ENCODE assay signal across 9 cellular contexts in genomic region chr7:64849250-64849923, GRCh38. TPM values are rescaled to one million over a fixed set of nuclear protein-coding genes. Genes with fewer than 3 reads are reported as not detected.
DNase-seq lines count a peak whose midpoint lies in the region; ATAC-seq and TF ChIP-seq lines count a peak whose summit lies in the region.
"Had no signal": no experiment of that assay in that cellular context is flagged by ENCODE, and none has a peak within 500 bp of the region (broad histone marks: within the 10 kb centered on the region; RNA-seq: fewer than 3 reads in every experiment).

No MANE protein-coding gene starts in this region.

- H3K23ac ChIP-seq in mesendoderm (ENCODE audit: low read length) = no peak overlapping the region

- no peaks in the 10 kb centered on the region for H3K9me3 Mint-ChIP-seq in GM23338

- no peaks in the 10 kb centered on the region for H3K27me3 ChIP-seq in GM23338 (ENCODE audit: insufficient read depth)
- no peaks in the 10 kb centered on the region for H3K27me3 ChIP-seq in mesendoderm (ENCODE audit: insufficient read depth, low read length, poor library complexity)

- H3K27ac ChIP-seq in GM23338 (ENCODE audit: low read depth) (no peak overlapping the region), mesendoderm (ENCODE audit: low read depth, low read length) (no peak overlapping the region)

- H3K18ac ChIP-seq in mesendoderm (ENCODE audit: low read length) = no peak overlapping the region

- no peak overlapping the region for H3K4me3 Mint-ChIP-seq in GM23338

- H3K4me3 ChIP-seq in GM23338 (no peak overlapping the region), mesendoderm (ENCODE audit: low read length) (no peak overlapping the region)

- H3K4me2 ChIP-seq in GM23338 = no peak overlapping the region
- no peak overlapping the region for H3K4me2 ChIP-seq in mesendoderm (ENCODE audit: low read length)

- DNase-seq in GM23338 (ENCODE audit: low spot score) = peak; percentile 64
- DNase-seq in NCI-H1105 treated with DMSO at 0.1 percent for 48 hours (lab: John Stamatoyannopoulos, UW) = peak; percentile 91
- peak; percentile 92 for DNase-seq in SHP77 treated with DMSO at 0.1 percent for 48 hours (lab: John Stamatoyannopoulos, UW)
- peak; percentile 9 for DNase-seq in mesendoderm
- no peak for DNase-seq in T-helper 9 cell
- no peak for DNase-seq in AG08395 (ENCODE audit: low spot score)
- DNase-seq in SKM-1 treated with dmso at 0.1 percent for 144 hours (lab: John Stamatoyannopoulos, UW; ENCODE audit: unreplicated experiment) = no peak

- H3F3A ChIP-seq in GM23338 (replicated peaks; ENCODE audit: low read depth) = no peaks in the 10 kb centered on the region

- H2AFZ ChIP-seq in GM23338 = peak overlapping the region; percentile 38; the same call in 1 of the 2 replicates

- ATAC-seq in GM23338 = peak; percentile 69
- ATAC-seq in HG03378 (IDR thresholded peaks at IDR 0.05; ENCODE audit: unreplicated experiment) = no peak

- H3K27me3 Mint-ChIP-seq in GM23338 (ENCODE audit: insufficient read depth, low read depth, poor library complexity) = peaks cover 5% of the 10 kb centered on the region
- H3K27me3 Mint-ChIP-seq: progenitor cell of endocrine pancreas had no signal

- no peak overlapping the region for H3K56ac ChIP-seq in mesendoderm (ENCODE audit: low read length)

- H4K5ac ChIP-seq in mesendoderm (ENCODE audit: low read length) = no peak overlapping the region

- no peak overlapping the region for H3K9ac ChIP-seq in mesendoderm (ENCODE audit: low read length)

- no peak overlapping the region for H2BK120ac ChIP-seq in mesendoderm (ENCODE audit: low read depth, low read length)

- H3K4me1 Mint-ChIP-seq in GM23338 = peaks cover 9% of the 10 kb centered on the region

- no peaks in the 10 kb centered on the region for H3K9me2 ChIP-seq in GM23338 (ENCODE audit: insufficient read depth)

- H3K79me1 ChIP-seq in mesendoderm (ENCODE audit: low read length) = no peaks in the 10 kb centered on the region

- H3K79me2 ChIP-seq in GM23338 (replicated peaks; ENCODE audit: insufficient read depth) (no peaks in the 10 kb centered on the region), mesendoderm (ENCODE audit: control insufficient read depth, insufficient read depth, low read length) (no peaks in the 10 kb centered on the region)

- H2AK5ac ChIP-seq in mesendoderm (ENCODE audit: low read length) = no peak overlapping the region

- H2BK15ac ChIP-seq in mesendoderm (replicated peaks; ENCODE audit: low read depth) = no peak overlapping the region

- WGBS in mesendoderm (ENCODE audit: extremely low coverage, insufficient coverage, low lambda C conversion rate) = no CpG with 5 or more reads among the region's 5 CpGs

- no peaks in the 10 kb centered on the region for H3K36me3 Mint-ChIP-seq in GM23338 (ENCODE audit: low read depth)

- no peaks in the 10 kb centered on the region for H3K36me3 ChIP-seq in GM23338 (ENCODE audit: insufficient read depth)
- no peaks in the 10 kb centered on the region for H3K36me3 ChIP-seq in mesendoderm (ENCODE audit: control insufficient read depth, insufficient read depth, low read length)

- no peak overlapping the region for H2BK5ac ChIP-seq in mesendoderm (ENCODE audit: low read length)

- peak; percentile 59 to 67 for TF ChIP-seq CTCF in GM23338 (conservative IDR thresholded peaks at IDR 0.05; ENCODE audit: low read depth in 2 of 2)

- H3K4ac ChIP-seq in mesendoderm (ENCODE audit: low read depth, low read length) = no peak overlapping the region

- H4K8ac ChIP-seq in mesendoderm (ENCODE audit: low read depth, low read length) = no peak overlapping the region

- H4K20me1 ChIP-seq in GM23338 (replicated peaks; ENCODE audit: insufficient read depth) = no peaks in the 10 kb centered on the region

- H3K4me1 ChIP-seq in GM23338 (ENCODE audit: insufficient read depth) (no peaks in the 10 kb centered on the region), mesendoderm (ENCODE audit: control insufficient read depth, low read depth, low read length) (no peaks in the 10 kb centered on the region)

- H3K27ac Mint-ChIP-seq in GM23338 = 0 out of 2 replicates have a peak overlapping the region, but pooled peaks have one; percentile 48
- H3K27ac Mint-ChIP-seq: progenitor cell of endocrine pancreas had no signal

TF ChIP-seq in GM23338, 12 proteins besides CTCF, POLR2A, EP300 and RAD21:
- TF ChIP-seq NANOG (IDR thresholded peaks at IDR 0.05; ENCODE audit: borderline replicate concordance) (no peak), JUNB (IDR thresholded peaks at IDR 0.05; ENCODE audit: unreplicated experiment) (no peak), STAT1 (IDR thresholded peaks at IDR 0.05; ENCODE audit: unreplicated experiment) (no peak), CREB1 (CRISPR knock-in tag; IDR thresholded peaks at IDR 0.05; ENCODE audit: low read depth) (no peak), ZNF114 (CRISPR knock-in tag; IDR thresholded peaks at IDR 0.05) (no peak), ZNF331 (CRISPR knock-in tag; IDR thresholded peaks at IDR 0.05; ENCODE audit: low read depth) (no peak), EZH2 (IDR thresholded peaks at IDR 0.05; ENCODE audit: low read depth, unreplicated experiment) (no peak), EZH2phosphoT487 (IDR thresholded peaks at IDR 0.05; ENCODE audit: unreplicated experiment) (no peak)
- TF ChIP-seq, protein P1, sequence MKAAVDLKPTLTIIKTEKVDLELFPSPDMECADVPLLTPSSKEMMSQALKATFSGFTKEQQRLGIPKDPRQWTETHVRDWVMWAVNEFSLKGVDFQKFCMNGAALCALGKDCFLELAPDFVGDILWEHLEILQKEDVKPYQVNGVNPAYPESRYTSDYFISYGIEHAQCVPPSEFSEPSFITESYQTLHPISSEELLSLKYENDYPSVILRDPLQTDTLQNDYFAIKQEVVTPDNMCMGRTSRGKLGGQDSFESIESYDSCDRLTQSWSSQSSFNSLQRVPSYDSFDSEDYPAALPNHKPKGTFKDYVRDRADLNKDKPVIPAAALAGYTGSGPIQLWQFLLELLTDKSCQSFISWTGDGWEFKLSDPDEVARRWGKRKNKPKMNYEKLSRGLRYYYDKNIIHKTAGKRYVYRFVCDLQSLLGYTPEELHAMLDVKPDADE (IDR thresholded peaks at IDR 0.05) = no peak

RNA-seq across cellular contexts. Expression of gene ZNF273, which starts 53.7 kb away (rescaled TPM):
- 33.4 and 34.3 TPM in 2 replicates for total RNA-seq in GM23338 (2014; rRNA removed; shearing (Covaris generic))
- polyA plus RNA-seq in GM23338 (2016; fragmentation: Nextera tagmentation; extraction: Ambion mirVana) = 14.6 and 16.4 TPM in 2 replicates
- 11.6 TPM for polyA plus RNA-seq in mesendoderm (2013, experiment 1 of 2)
- 11.6 TPM for polyA plus RNA-seq in mesendoderm (2013, experiment 2 of 2)

RNA-seq across cellular contexts. Expression of gene ZNF138, which starts 55.2 kb away (rescaled TPM):
- 64.7 and 68.4 TPM in 2 replicates for total RNA-seq in GM23338 (2014; rRNA removed; shearing (Covaris generic))
- 38.7 and 48.7 TPM in 2 replicates for polyA plus RNA-seq in GM23338 (2016; fragmentation: Nextera tagmentation; extraction: Ambion mirVana)
- polyA plus RNA-seq in mesendoderm (2013, experiment 1 of 2) = 14.7 TPM
- polyA plus RNA-seq in mesendoderm (2013, experiment 2 of 2) = 14.7 TPM

Comparison
In these comparisons a context has a peak if more than half of its experiments do, and no peak if none do; other contexts are left out.
1. DNase-seq: peak in GM23338 (single experiment), NCI-H1105 treated with DMSO at 0.1 percent for 48 hours (single experiment), SHP77 treated with DMSO at 0.1 percent for 48 hours (single experiment) and mesendoderm (single experiment); none in T-helper 9 cell (single experiment), AG08395 (single experiment) and SKM-1 treated with dmso at 0.1 percent for 144 hours (single experiment).